ENCODE assay signal across 16 cellular contexts in the genomic region with DNA sequence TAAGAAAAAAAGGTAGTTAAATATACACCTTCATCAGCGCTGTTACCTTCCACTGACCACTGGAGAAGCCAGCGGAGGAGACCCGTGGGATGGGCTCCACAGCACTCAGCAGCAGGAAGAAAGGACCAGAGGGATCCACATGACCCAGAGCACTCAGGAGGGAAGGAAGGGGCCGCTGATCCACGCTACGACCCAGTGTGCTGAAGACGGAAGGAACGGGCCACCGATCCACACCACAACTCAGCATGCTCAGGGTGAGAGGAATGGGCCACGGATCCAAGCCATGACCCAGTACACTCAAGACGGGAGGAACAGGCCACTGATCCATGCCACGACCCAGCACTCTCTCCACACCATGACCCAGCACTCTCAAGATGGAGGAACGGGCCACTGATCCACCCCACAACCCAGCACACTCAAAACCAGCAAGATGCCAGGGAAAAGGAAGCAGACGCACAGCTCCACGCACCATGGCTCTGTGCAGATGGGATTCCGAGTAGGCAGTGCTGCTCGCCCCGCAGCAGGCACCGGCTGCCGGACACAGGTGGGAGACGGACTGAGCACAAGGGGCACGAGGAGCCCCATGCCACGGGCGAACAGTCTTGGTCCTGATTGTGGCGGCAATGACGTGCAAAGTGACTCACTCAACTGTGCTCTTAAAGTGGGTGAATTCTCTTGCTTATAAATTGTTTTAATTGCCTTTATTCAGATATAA. TPM values are rescaled to one million over a fixed set of nuclear protein-coding genes. Genes with fewer than 3 reads are reported as not detected.
DNase-seq lines count a peak whose midpoint lies in the region; ATAC-seq, FAIRE-seq and TF ChIP-seq lines count a peak whose summit lies in the region.
"Had no signal": no experiment of that assay in that cellular context is flagged by ENCODE, and none has a peak within 500 bp of the region (broad histone marks: within the 10 kb centered on the region; RNA-seq: fewer than 3 reads in every experiment).

No MANE protein-coding gene starts in this region.

- H3K27ac ChIP-seq in mesenchymal stem cell (ENCODE audit: low read length, poor library complexity, severe bottlenecking) (no peak overlapping the region), spleen (no peak overlapping the region), thyroid gland (no peak overlapping the region)
- H3K27ac ChIP-seq: BLaER1 treated with 17β-estradiol and CSF1 and Interleukin-3, amounts not matched to agents 10 nM and 100 nM had no signal

- H2BK15ac ChIP-seq in mesenchymal stem cell (ENCODE audit: low read depth, poor library complexity, severe bottlenecking) = no peak overlapping the region

- H3K14ac ChIP-seq in mesenchymal stem cell (ENCODE audit: low read length in 2 of 2) = no peak overlapping the region

- no peaks in the 10 kb centered on the region for H3K27me3 Mint-ChIP-seq in natural killer cell treated with Interleukin-12 subunit alpha and Interleukin-12 subunit beta and Interleukin-15 and Interleukin-18, amount 100 ng/mL, for 72 hours
- H3K27me3 Mint-ChIP-seq in natural killer cell (ENCODE audit: low read depth in 2 of 2) = no peaks in the 10 kb centered on the region
- H3K27me3 Mint-ChIP-seq: CD4-positive, CD25-positive, alpha-beta regulatory T cell had no signal

- peak overlapping the region; percentile 56 for H4K91ac ChIP-seq in mesenchymal stem cell (ENCODE audit: low read length)

- H3K27me3 ChIP-seq in mesenchymal stem cell (ENCODE audit: control insufficient read depth in 1 of 2, insufficient read depth in 1 of 2, low read length in 2 of 2) = no peaks in the 10 kb centered on the region
- no peaks in the 10 kb centered on the region for H3K27me3 ChIP-seq in spleen (replicated peaks in 1 of 7)
- no peaks in the 10 kb centered on the region for H3K27me3 ChIP-seq in thyroid gland
- H3K27me3 ChIP-seq: BLaER1 treated with 17β-estradiol and CSF1 and Interleukin-3, amounts not matched to agents 10 nM and 100 nM had no signal

- no peak overlapping the region for H3K27ac Mint-ChIP-seq in natural killer cell treated with Interleukin-12 subunit alpha and Interleukin-12 subunit beta and Interleukin-15 and Interleukin-18, amount 100 ng/mL, for 72 hours
- no peak overlapping the region for H3K27ac Mint-ChIP-seq in natural killer cell

- H3K4me1 Mint-ChIP-seq in natural killer cell treated with Interleukin-12 subunit alpha and Interleukin-12 subunit beta and Interleukin-15 and Interleukin-18, amount 100 ng/mL, for 72 hours (ENCODE audit: low read depth in 2 of 2) = peaks cover 0 to 6% of the 10 kb centered on the region in 2 donors
- no peaks in the 10 kb centered on the region for H3K4me1 Mint-ChIP-seq in natural killer cell

- no peak for FAIRE-seq in D721Med (lab: Jason Lieb, UNC)
- FAIRE-seq: GM12891, H54, HTR-8/SVneo had no signal

- no peaks in the 10 kb centered on the region for H3K9me3 Mint-ChIP-seq in natural killer cell treated with Interleukin-12 subunit alpha and Interleukin-12 subunit beta and Interleukin-15 and Interleukin-18, amount 100 ng/mL, for 72 hours
- no peaks in the 10 kb centered on the region for H3K9me3 Mint-ChIP-seq in natural killer cell
- H3K9me3 Mint-ChIP-seq: CD4-positive, CD25-positive, alpha-beta regulatory T cell had no signal

- H3K36me3 ChIP-seq in mesenchymal stem cell (ENCODE audit: control insufficient read depth in 1 of 2, insufficient read depth in 2 of 2, low read depth in 1 of 2, low read length in 2 of 2) (peaks cover 63 to 75% of the 10 kb centered on the region in 2 experiments), spleen (peaks cover 0 to 94% (median 64%) of the 10 kb centered on the region in 6 donors), thyroid gland (peaks cover 17 to 21% of the 10 kb centered on the region in 2 donors)

- H3K4me3 ChIP-seq in mesenchymal stem cell (ENCODE audit: insufficient read depth in 1 of 2, low read depth in 1 of 2, low read length in 2 of 2) (no peak overlapping the region), spleen (no peak overlapping the region), thyroid gland (replicated peaks in 1 of 3) (no peak overlapping the region)
- H3K4me3 ChIP-seq: BLaER1 treated with 17β-estradiol and CSF1 and Interleukin-3, amounts not matched to agents 10 nM and 100 nM had no signal

- H2BK5ac ChIP-seq in mesenchymal stem cell (ENCODE audit: low read depth, low read length, poor library complexity, severe bottlenecking) = no peak overlapping the region

- TF ChIP-seq POLR2A in spleen (IDR thresholded peaks at IDR 0.05) (no peak), thyroid gland (IDR thresholded peaks at IDR 0.05) (no peak)

- no peak overlapping the region for H2BK120ac ChIP-seq in mesenchymal stem cell (ENCODE audit: low read depth, low read length)

- H2AK5ac ChIP-seq in mesenchymal stem cell (ENCODE audit: low read length, severe bottlenecking) = no peak overlapping the region

- DNase-seq in natural killer cell treated with Interleukin-12 subunit alpha and Interleukin-12 subunit beta and Interleukin-15 and Interleukin-18, amount 100 ng/mL, for 72 hours (ENCODE audit: low spot score) = peak; percentile 35
- DNase-seq in natural killer cell (no peak), mesenchymal stem cell (no peak), spleen (peak; percentile 48), LoVo (ENCODE audit: low spot score) (no peak), D721Med (ENCODE audit: insufficient read length, low spot score) (no peak), thyroid gland (no peak)
- DNase-seq: ACHN; CD4-positive, CD25-positive, alpha-beta regulatory T cell; DMS 273 treated with DMSO at 0.1 percent for 48 hours; DMS79 had no signal

- no peak for ATAC-seq in natural killer cell treated with Interleukin-12 subunit alpha and Interleukin-12 subunit beta and Interleukin-15 and Interleukin-18, amount 100 ng/mL, for 72 hours
- no peak for ATAC-seq in natural killer cell
- ATAC-seq: HCT116 had no signal

- no peak overlapping the region for H3K4ac ChIP-seq in mesenchymal stem cell (ENCODE audit: low read depth in 1 of 2, low read length in 2 of 2)

- H2AFZ ChIP-seq in mesenchymal stem cell (ENCODE audit: low read depth, low read length) = no peak overlapping the region

- peaks cover 9% of the 10 kb centered on the region for H3K36me3 Mint-ChIP-seq in natural killer cell treated with Interleukin-12 subunit alpha and Interleukin-12 subunit beta and Interleukin-15 and Interleukin-18, amount 100 ng/mL, for 72 hours
- H3K36me3 Mint-ChIP-seq in natural killer cell = peaks cover 9% of the 10 kb centered on the region

- H3K9ac ChIP-seq in mesenchymal stem cell (ENCODE audit: low read length) = no peak overlapping the region
- H3K9ac ChIP-seq: BLaER1 treated with 17β-estradiol and CSF1 and Interleukin-3, amounts not matched to agents 10 nM and 100 nM had no signal

- no peak overlapping the region for H2BK12ac ChIP-seq in mesenchymal stem cell (ENCODE audit: low read length in 2 of 2)

- no peak overlapping the region for H3K4me3 Mint-ChIP-seq in natural killer cell treated with Interleukin-12 subunit alpha and Interleukin-12 subunit beta and Interleukin-15 and Interleukin-18, amount 100 ng/mL, for 72 hours
- H3K4me3 Mint-ChIP-seq in natural killer cell = no peak overlapping the region

- H3K18ac ChIP-seq in mesenchymal stem cell (ENCODE audit: low read depth in 1 of 2, low read length in 2 of 2) = no peak overlapping the region

- no peak overlapping the region for H3K23ac ChIP-seq in mesenchymal stem cell (ENCODE audit: low read length in 2 of 2)

- no peak overlapping the region for H4K8ac ChIP-seq in mesenchymal stem cell (ENCODE audit: low read length)

- peaks cover 15% of the 10 kb centered on the region for H3K79me1 ChIP-seq in mesenchymal stem cell (replicated peaks; ENCODE audit: low read length, poor library complexity, severe bottlenecking)

- no peak overlapping the region for H3K4me2 ChIP-seq in mesenchymal stem cell (ENCODE audit: low read length, poor library complexity, severe bottlenecking)
- H3K4me2 ChIP-seq: BLaER1 treated with 17β-estradiol and CSF1 and Interleukin-3, amounts not matched to agents 10 nM and 100 nM had no signal

- no peak for TF ChIP-seq CTCF in natural killer cell (IDR thresholded peaks at IDR 0.05)
- TF ChIP-seq CTCF in spleen (IDR thresholded peaks at IDR 0.05 in 8 of 11, conservative IDR thresholded peaks at IDR 0.05 in 3 of 11) = no peak
- no peak for TF ChIP-seq CTCF in D721Med (IDR thresholded peaks at IDR 0.05; ENCODE audit: insufficient read depth, missing control alignments)
- TF ChIP-seq CTCF in thyroid gland (IDR thresholded peaks at IDR 0.05) = no peak

- H3K4me1 ChIP-seq in mesenchymal stem cell (ENCODE audit: control insufficient read depth, insufficient read depth, low read depth, low read length) = peaks cover 1% of the 10 kb centered on the region
- H3K4me1 ChIP-seq in spleen = no peaks in the 10 kb centered on the region
- no peaks in the 10 kb centered on the region for H3K4me1 ChIP-seq in thyroid gland

- H3K9me3 ChIP-seq in mesenchymal stem cell (ENCODE audit: control insufficient read depth, low read length) = no peaks in the 10 kb centered on the region
- H3K9me3 ChIP-seq in spleen = no peaks in the 10 kb centered on the region
- H3K9me3 ChIP-seq in thyroid gland = no peaks in the 10 kb centered on the region
- H3K9me3 ChIP-seq: BLaER1 treated with 17β-estradiol and CSF1 and Interleukin-3, amounts not matched to agents 10 nM and 100 nM had no signal

- 95% methylated on average over 24 of the region's 26 CpGs for WGBS in mesenchymal stem cell
- 93 to 98% (median 95%) methylated on average over 25 to 26 of the region's 26 CpGs for WGBS in spleen, 5 donors
- WGBS in thyroid gland, 2 donors = 92 to 93% methylated on average over 25 to 26 of the region's 26 CpGs

- intact Hi-C loops in natural killer cell (cut with micrococcal nuclease) (no loop called here), spleen (cut with DNase I; ENCODE audit: low total_unique reads) (no loop called here), thyroid gland (cut with DNase I) (loop anchor here (10.0 kb wide), 1 partner anchor 154 kb away; a partner anchor contains a TSS)

RNA-seq across cellular contexts. Expression of a gene that starts 8.7 kb away (rescaled TPM):
- 10 to 100 TPM; 27.6 to 51.3 TPM for total RNA-seq in natural killer cell treated with Interleukin-12 subunit alpha and Interleukin-12 subunit beta and Interleukin-15 and Interleukin-18, amount 100 ng/mL, for 72 hours
- total RNA-seq in natural killer cell (10 to 100 TPM; 27.8 to 35.4 (median 30.1) TPM), spleen (10 to 100 TPM; 21.0 to 28.0 (median 26.4) TPM), thyroid gland (10 to 100 TPM; 18.5 to 44.0 (median 21.0) TPM)
- 14.3 TPM for polyA plus RNA-seq in mesenchymal stem cell (2013, experiment 1 of 2)
- 13.8 TPM for polyA plus RNA-seq in mesenchymal stem cell (2013, experiment 2 of 2)
- polyA plus RNA-seq in spleen = 10 to 100 TPM; 20.1 to 28.3 (median 24.2) TPM

RNA-seq across cellular contexts. Expression of a gene that starts 11.1 kb away (rescaled TPM):
- total RNA-seq in natural killer cell treated with Interleukin-12 subunit alpha and Interleukin-12 subunit beta and Interleukin-15 and Interleukin-18, amount 100 ng/mL, for 72 hours = 1 to 10 TPM; 1.5 to 5.7 TPM
- under 1 TPM; 0.28 to 0.50 (median 0.39) TPM for total RNA-seq in natural killer cell
- 0.01 TPM for polyA plus RNA-seq in mesenchymal stem cell (2013, experiment 1 of 2)
- 0.01 TPM for polyA plus RNA-seq in mesenchymal stem cell (2013, experiment 2 of 2)
- total RNA-seq in spleen = 1 to 10 TPM in 5 of 7 donors, under 1 TPM in 2; 0.63 to 4.3 (median 1.6) TPM
- under 1 TPM; 0.11 to 0.48 (median 0.21) TPM for polyA plus RNA-seq in spleen
- total RNA-seq in thyroid gland = under 1 TPM in 2 of 4 donors, not detected in 2; 0.33 to 0.49 TPM
- total RNA-seq: CD4-positive, CD25-positive, alpha-beta regulatory T cell had no signal

RNA-seq across cellular contexts. Expression of a gene that starts 16.4 kb away (rescaled TPM):
- total RNA-seq in natural killer cell treated with Interleukin-12 subunit alpha and Interleukin-12 subunit beta and Interleukin-15 and Interleukin-18, amount 100 ng/mL, for 72 hours = 10 to 100 TPM; 11.9 to 18.4 TPM
- 10 to 100 TPM; 36.2 to 46.7 (median 37.9) TPM for total RNA-seq in natural killer cell
- polyA plus RNA-seq in mesenchymal stem cell (2013, experiment 1 of 2) = 46.4 TPM
- 47.7 TPM for polyA plus RNA-seq in mesenchymal stem cell (2013, experiment 2 of 2)
- total RNA-seq in spleen = 10 to 100 TPM; 23.7 to 45.9 (median 32.5) TPM
- 10 to 100 TPM; 19.9 to 35.7 (median 20.9) TPM for polyA plus RNA-seq in spleen
- total RNA-seq in thyroid gland = 10 to 100 TPM; 33.9 to 45.1 (median 40.0) TPM

RNA-seq across cellular contexts. Expression of a gene that starts 29.9 kb away (rescaled TPM):
- 1 to 10 TPM in 1 of 2 donors, under 1 TPM in 1; 0.36 to 1.6 TPM for total RNA-seq in natural killer cell treated with Interleukin-12 subunit alpha and Interleukin-12 subunit beta and Interleukin-15 and Interleukin-18, amount 100 ng/mL, for 72 hours
- 10 to 100 TPM in 1 of 3 donors, 1 to 10 TPM in 2; 3.1 to 15.6 (median 5.1) TPM for total RNA-seq in natural killer cell
- polyA plus RNA-seq in mesenchymal stem cell (2013, experiment 1 of 2) = 0.08 TPM
- polyA plus RNA-seq in mesenchymal stem cell (2013, experiment 2 of 2) = 0.08 TPM
- total RNA-seq in spleen = 10 to 100 TPM in 6 of 7 donors, 1 to 10 TPM in 1; 8.7 to 39.5 (median 27.1) TPM
- 10 to 100 TPM in 2 of 3 donors, 1 to 10 TPM in 1; 8.8 to 16.5 (median 10.0) TPM for polyA plus RNA-seq in spleen
- 10 to 100 TPM in 3 of 4 donors, 1 to 10 TPM in 1; 9.4 to 25.8 (median 21.8) TPM for total RNA-seq in thyroid gland

Comparison
In these comparisons a context has a peak if more than half of its experiments do, and no peak if none do; other contexts are left out.
1. DNase-seq: peak in natural killer cell treated with Interleukin-12 subunit alpha and Interleukin-12 subunit beta and Interleukin-15 and Interleukin-18, amount 100 ng/mL, for 72 hours (single experiment) and spleen (single experiment); none in natural killer cell (single experiment), mesenchymal stem cell (single experiment), LoVo (single experiment), D721Med (single experiment) and thyroid gland (0 of 2).